ENCODE assay signal across 1 cellular context in the genomic region with DNA sequence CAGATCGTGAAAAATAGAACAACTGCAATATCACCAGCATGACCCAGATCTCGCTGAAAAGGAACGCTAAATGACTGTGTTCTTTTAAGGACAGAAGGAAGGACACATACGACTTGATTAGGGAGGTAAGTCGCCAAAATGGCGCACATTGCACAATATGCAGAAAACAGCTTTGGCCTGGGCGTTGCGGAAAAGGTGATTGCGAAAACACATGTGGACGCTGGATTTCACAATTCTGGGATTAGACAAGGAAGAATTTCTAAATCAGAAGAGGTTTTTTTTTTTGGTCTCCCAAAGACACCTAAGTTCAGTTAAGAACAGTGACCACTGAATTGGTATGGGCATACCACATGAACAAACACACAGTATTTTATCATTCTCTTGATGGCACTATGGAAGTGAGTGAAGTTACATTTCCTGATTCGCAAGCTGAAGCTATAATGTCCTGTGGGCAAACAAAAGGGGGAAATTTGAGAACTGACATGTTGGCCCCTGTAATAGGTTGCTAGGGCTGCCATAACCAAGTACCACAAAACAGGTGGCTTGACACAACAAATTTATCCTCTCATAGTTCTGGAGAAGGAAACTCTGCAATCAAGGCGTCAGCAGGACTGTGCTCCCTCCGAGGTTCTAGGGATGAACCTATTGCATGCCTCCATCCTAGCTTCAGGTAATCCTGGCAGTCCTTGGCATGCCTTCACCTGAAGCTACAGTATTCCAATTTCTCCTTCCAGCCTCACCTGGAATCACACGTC.
A peak's percentile ranks its signal among the peaks of the same experiment; 100 is the strongest.
TF ChIP-seq lines count a peak whose summit lies in the region.

No MANE protein-coding gene starts in this region.

TF ChIP-seq in K562, 482 proteins besides CTCF, POLR2A, EP300 and RAD21 (continued from another document):
- TF ChIP-seq, protein P1, sequence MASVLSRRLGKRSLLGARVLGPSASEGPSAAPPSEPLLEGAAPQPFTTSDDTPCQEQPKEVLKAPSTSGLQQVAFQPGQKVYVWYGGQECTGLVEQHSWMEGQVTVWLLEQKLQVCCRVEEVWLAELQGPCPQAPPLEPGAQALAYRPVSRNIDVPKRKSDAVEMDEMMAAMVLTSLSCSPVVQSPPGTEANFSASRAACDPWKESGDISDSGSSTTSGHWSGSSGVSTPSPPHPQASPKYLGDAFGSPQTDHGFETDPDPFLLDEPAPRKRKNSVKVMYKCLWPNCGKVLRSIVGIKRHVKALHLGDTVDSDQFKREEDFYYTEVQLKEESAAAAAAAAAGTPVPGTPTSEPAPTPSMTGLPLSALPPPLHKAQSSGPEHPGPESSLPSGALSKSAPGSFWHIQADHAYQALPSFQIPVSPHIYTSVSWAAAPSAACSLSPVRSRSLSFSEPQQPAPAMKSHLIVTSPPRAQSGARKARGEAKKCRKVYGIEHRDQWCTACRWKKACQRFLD (CRISPR knock-in tag; IDR thresholded peaks at IDR 0.05), result peak; percentile 76; the same call in 1 of the 2 replicates
- TF ChIP-seq TBP (optimal IDR thresholded peaks at IDR 0.05; ENCODE audit: low read depth, low read length) (no peak), CHD1 (IDR thresholded peaks at IDR 0.05; ENCODE audit: low read length) (peak; percentile 61), EZH2 (IDR thresholded peaks at IDR 0.05; ENCODE audit: borderline replicate concordance, low read depth, low read length) (no peak), RBM15 (IDR thresholded peaks at IDR 0.05; ENCODE audit: insufficient read depth, low read length) (no peak), MCM5 (IDR thresholded peaks at IDR 0.05; ENCODE audit: low read depth) (no peak), ZNF644 (tag; IDR thresholded peaks at IDR 0.05; ENCODE audit: low read depth) (0 out of 2 replicates have a peak, but pooled peaks have one; percentile 19), JUND (IDR thresholded peaks at IDR 0.05; ENCODE audit: borderline replicate concordance, low read depth, low read length) (no peak), JUND (tag; IDR thresholded peaks at IDR 0.05; ENCODE audit: borderline replicate concordance, low read depth, low read length) (0 out of 3 replicates have a peak, but pooled peaks have one; percentile 3), NR2C2 (CRISPR knock-in tag; IDR thresholded peaks at IDR 0.05) (no peak), NR2C2 (tag; IDR thresholded peaks at IDR 0.05) (0 out of 2 replicates have a peak, but pooled peaks have one; percentile 18), SREBF1 (IDR thresholded peaks at IDR 0.05; ENCODE audit: borderline replicate concordance, low read depth, low read length) (no peak), SMARCA4 (IDR thresholded peaks at IDR 0.05) (peak; percentile 51), ZNF232 (CRISPR knock-in tag; IDR thresholded peaks at IDR 0.05) (0 out of 2 replicates have a peak, but pooled peaks have one; percentile 42), KLF13 (tag; IDR thresholded peaks at IDR 0.05; ENCODE audit: borderline replicate concordance, low read depth) (peak; percentile 2; the same call in 1 of the 2 replicates), TRIM24 (IDR thresholded peaks at IDR 0.05) (peak; percentile 77 to 80), FOXP1 (CRISPR knock-in tag; IDR thresholded peaks at IDR 0.05) (0 out of 2 replicates have a peak, but pooled peaks have one; percentile 34), YY1 (IDR thresholded peaks at IDR 0.05; ENCODE audit: borderline replicate concordance in 1 of 3, control insufficient read depth in 1 of 3, extremely low read depth in 1 of 3, insufficient read depth in 3 of 3, insufficient read length in 1 of 3, insufficient replicate concordance in 2 of 3, low read depth in 1 of 3, low read length in 2 of 3) (peak; percentile 61 to 94 (median 72)), NFATC3 (IDR thresholded peaks at IDR 0.05) (peak; percentile 63; the same call in 1 of the 2 replicates), ZNF316 (IDR thresholded peaks at IDR 0.05) (peak; percentile 74)
- TF ChIP-seq, protein P2, sequence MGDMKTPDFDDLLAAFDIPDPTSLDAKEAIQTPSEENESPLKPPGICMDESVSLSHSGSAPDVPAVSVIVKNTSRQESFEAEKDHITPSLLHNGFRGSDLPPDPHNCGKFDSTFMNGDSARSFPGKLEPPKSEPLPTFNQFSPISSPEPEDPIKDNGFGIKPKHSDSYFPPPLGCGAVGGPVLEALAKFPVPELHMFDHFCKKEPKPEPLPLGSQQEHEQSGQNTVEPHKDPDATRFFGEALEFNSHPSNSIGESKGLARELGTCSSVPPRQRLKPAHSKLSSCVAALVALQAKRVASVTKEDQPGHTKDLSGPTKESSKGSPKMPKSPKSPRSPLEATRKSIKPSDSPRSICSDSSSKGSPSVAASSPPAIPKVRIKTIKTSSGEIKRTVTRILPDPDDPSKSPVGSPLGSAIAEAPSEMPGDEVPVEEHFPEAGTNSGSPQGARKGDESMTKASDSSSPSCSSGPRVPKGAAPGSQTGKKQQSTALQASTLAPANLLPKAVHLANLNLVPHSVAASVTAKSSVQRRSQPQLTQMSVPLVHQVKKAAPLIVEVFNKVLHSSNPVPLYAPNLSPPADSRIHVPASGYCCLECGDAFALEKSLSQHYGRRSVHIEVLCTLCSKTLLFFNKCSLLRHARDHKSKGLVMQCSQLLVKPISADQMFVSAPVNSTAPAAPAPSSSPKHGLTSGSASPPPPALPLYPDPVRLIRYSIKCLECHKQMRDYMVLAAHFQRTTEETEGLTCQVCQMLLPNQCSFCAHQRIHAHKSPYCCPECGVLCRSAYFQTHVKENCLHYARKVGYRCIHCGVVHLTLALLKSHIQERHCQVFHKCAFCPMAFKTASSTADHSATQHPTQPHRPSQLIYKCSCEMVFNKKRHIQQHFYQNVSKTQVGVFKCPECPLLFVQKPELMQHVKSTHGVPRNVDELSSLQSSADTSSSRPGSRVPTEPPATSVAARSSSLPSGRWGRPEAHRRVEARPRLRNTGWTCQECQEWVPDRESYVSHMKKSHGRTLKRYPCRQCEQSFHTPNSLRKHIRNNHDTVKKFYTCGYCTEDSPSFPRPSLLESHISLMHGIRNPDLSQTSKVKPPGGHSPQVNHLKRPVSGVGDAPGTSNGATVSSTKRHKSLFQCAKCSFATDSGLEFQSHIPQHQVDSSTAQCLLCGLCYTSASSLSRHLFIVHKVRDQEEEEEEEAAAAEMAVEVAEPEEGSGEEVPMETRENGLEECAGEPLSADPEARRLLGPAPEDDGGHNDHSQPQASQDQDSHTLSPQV (IDR thresholded peaks at IDR 0.05), result 0 out of 2 replicates have a peak, but pooled peaks have one; percentile 37
- TF ChIP-seq, protein P3, sequence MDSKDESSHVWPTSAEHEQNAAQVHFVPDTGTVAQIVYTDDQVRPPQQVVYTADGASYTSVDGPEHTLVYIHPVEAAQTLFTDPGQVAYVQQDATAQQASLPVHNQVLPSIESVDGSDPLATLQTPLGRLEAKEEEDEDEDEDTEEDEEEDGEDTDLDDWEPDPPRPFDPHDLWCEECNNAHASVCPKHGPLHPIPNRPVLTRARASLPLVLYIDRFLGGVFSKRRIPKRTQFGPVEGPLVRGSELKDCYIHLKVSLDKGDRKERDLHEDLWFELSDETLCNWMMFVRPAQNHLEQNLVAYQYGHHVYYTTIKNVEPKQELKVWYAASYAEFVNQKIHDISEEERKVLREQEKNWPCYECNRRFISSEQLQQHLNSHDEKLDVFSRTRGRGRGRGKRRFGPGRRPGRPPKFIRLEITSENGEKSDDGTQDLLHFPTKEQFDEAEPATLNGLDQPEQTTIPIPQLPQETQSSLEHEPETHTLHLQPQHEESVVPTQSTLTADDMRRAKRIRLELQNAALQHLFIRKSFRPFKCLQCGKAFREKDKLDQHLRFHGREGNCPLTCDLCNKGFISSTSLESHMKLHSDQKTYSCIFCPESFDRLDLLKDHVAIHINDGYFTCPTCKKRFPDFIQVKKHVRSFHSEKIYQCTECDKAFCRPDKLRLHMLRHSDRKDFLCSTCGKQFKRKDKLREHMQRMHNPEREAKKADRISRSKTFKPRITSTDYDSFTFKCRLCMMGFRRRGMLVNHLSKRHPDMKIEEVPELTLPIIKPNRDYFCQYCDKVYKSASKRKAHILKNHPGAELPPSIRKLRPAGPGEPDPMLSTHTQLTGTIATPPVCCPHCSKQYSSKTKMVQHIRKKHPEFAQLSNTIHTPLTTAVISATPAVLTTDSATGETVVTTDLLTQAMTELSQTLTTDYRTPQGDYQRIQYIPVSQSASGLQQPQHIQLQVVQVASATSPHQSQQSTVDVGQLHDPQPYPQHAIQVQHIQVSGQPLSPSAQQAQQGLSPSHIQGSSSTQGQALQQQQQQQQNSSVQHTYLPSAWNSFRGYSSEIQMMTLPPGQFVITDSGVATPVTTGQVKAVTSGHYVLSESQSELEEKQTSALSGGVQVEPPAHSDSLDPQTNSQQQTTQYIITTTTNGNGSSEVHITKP (IDR thresholded peaks at IDR 0.05; ENCODE audit: partially characterized antibody), result no peak
- TF ChIP-seq, protein P4, sequence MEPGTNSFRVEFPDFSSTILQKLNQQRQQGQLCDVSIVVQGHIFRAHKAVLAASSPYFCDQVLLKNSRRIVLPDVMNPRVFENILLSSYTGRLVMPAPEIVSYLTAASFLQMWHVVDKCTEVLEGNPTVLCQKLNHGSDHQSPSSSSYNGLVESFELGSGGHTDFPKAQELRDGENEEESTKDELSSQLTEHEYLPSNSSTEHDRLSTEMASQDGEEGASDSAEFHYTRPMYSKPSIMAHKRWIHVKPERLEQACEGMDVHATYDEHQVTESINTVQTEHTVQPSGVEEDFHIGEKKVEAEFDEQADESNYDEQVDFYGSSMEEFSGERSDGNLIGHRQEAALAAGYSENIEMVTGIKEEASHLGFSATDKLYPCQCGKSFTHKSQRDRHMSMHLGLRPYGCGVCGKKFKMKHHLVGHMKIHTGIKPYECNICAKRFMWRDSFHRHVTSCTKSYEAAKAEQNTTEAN (CRISPR knock-in tag; IDR thresholded peaks at IDR 0.05), result no peak
- TF ChIP-seq, protein P5, sequence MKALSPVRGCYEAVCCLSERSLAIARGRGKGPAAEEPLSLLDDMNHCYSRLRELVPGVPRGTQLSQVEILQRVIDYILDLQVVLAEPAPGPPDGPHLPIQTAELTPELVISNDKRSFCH (CRISPR knock-in tag; IDR thresholded peaks at IDR 0.05), result no peak
- TF ChIP-seq, protein P5 (tag; IDR thresholded peaks at IDR 0.05), result no peak
- TF ChIP-seq, protein P6, sequence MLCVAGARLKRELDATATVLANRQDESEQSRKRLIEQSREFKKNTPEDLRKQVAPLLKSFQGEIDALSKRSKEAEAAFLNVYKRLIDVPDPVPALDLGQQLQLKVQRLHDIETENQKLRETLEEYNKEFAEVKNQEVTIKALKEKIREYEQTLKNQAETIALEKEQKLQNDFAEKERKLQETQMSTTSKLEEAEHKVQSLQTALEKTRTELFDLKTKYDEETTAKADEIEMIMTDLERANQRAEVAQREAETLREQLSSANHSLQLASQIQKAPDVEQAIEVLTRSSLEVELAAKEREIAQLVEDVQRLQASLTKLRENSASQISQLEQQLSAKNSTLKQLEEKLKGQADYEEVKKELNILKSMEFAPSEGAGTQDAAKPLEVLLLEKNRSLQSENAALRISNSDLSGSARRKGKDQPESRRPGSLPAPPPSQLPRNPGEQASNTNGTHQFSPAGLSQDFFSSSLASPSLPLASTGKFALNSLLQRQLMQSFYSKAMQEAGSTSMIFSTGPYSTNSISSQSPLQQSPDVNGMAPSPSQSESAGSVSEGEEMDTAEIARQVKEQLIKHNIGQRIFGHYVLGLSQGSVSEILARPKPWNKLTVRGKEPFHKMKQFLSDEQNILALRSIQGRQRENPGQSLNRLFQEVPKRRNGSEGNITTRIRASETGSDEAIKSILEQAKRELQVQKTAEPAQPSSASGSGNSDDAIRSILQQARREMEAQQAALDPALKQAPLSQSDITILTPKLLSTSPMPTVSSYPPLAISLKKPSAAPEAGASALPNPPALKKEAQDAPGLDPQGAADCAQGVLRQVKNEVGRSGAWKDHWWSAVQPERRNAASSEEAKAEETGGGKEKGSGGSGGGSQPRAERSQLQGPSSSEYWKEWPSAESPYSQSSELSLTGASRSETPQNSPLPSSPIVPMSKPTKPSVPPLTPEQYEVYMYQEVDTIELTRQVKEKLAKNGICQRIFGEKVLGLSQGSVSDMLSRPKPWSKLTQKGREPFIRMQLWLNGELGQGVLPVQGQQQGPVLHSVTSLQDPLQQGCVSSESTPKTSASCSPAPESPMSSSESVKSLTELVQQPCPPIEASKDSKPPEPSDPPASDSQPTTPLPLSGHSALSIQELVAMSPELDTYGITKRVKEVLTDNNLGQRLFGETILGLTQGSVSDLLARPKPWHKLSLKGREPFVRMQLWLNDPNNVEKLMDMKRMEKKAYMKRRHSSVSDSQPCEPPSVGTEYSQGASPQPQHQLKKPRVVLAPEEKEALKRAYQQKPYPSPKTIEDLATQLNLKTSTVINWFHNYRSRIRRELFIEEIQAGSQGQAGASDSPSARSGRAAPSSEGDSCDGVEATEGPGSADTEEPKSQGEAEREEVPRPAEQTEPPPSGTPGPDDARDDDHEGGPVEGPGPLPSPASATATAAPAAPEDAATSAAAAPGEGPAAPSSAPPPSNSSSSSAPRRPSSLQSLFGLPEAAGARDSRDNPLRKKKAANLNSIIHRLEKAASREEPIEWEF (CRISPR knock-in tag; IDR thresholded peaks at IDR 0.05), result 0 out of 2 replicates have a peak, but pooled peaks have one; percentile 11
- TF ChIP-seq, protein P7, sequence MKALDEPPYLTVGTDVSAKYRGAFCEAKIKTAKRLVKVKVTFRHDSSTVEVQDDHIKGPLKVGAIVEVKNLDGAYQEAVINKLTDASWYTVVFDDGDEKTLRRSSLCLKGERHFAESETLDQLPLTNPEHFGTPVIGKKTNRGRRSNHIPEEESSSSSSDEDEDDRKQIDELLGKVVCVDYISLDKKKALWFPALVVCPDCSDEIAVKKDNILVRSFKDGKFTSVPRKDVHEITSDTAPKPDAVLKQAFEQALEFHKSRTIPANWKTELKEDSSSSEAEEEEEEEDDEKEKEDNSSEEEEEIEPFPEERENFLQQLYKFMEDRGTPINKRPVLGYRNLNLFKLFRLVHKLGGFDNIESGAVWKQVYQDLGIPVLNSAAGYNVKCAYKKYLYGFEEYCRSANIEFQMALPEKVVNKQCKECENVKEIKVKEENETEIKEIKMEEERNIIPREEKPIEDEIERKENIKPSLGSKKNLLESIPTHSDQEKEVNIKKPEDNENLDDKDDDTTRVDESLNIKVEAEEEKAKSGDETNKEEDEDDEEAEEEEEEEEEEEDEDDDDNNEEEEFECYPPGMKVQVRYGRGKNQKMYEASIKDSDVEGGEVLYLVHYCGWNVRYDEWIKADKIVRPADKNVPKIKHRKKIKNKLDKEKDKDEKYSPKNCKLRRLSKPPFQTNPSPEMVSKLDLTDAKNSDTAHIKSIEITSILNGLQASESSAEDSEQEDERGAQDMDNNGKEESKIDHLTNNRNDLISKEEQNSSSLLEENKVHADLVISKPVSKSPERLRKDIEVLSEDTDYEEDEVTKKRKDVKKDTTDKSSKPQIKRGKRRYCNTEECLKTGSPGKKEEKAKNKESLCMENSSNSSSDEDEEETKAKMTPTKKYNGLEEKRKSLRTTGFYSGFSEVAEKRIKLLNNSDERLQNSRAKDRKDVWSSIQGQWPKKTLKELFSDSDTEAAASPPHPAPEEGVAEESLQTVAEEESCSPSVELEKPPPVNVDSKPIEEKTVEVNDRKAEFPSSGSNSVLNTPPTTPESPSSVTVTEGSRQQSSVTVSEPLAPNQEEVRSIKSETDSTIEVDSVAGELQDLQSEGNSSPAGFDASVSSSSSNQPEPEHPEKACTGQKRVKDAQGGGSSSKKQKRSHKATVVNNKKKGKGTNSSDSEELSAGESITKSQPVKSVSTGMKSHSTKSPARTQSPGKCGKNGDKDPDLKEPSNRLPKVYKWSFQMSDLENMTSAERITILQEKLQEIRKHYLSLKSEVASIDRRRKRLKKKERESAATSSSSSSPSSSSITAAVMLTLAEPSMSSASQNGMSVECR (CRISPR knock-in tag; IDR thresholded peaks at IDR 0.05), result no peak
